ENCODE assay signal across 10 cellular contexts in the genomic region with DNA sequence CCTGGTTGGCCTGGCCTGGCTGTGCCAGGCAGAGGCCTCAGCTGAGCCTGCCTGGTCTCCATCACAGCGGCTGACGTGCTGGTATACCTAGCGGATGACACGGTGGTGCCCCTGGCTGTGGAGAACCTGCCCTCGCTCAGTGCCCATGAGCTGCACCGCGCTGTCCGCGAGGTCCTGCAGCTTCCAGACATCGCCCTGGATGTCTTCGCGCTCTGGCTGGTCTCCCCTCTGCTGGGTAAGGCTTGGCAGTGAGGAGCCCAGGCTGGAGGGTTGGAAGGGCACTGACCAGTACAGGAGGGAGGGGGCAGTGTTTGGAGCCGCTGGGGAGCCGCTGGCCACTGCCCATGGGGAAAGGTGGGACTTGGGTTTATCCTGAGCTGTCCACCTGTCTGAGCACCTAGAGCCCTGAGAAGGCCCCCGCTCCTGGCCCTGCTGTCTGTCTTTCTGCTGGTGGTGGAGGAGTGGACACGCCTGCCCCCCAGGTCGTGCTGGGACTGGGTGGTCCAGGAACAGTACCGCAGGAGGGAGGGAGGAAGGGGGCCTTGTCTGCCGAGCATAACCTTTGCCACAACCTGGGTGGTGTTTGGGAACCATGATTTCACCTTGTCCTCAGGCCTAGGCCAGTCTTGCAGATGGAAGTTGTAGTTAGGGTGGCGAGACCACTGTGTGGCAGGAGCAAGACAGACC. TPM values are rescaled to one million over a fixed set of nuclear protein-coding genes. Genes with fewer than 3 reads are reported as not detected.
DNase-seq lines count a peak whose midpoint lies in the region; ATAC-seq and TF ChIP-seq lines count a peak whose summit lies in the region.
"Had no signal": no experiment of that assay in that cellular context is flagged by ENCODE, and none has a peak within 500 bp of the region (broad histone marks: within the 10 kb centered on the region; RNA-seq: fewer than 3 reads in every experiment).

No MANE protein-coding gene starts in this region.

- no peak overlapping the region for H2BK120ac ChIP-seq in trophoblast cell (ENCODE audit: insufficient read depth, low read length, poor library complexity)

- H3K9me3 Mint-ChIP-seq in CD8-positive, alpha-beta memory T cell, result no peaks in the 10 kb centered on the region
- H3K9me3 Mint-ChIP-seq in effector memory CD8-positive, alpha-beta T cell, result no peaks in the 10 kb centered on the region

- CTCF ChIA-PET in CD8-positive, alpha-beta memory T cell (lab: Charles Lee), result interaction anchor here (1.1 to 1.5 kb wide), 2 partner anchors 108 to 118 kb away, joined by 3 read pairs; no protein-coding TSS in a partner anchor

- H3K27me3 Mint-ChIP-seq in CD8-positive, alpha-beta memory T cell, result peaks cover 0 to 2% of the 10 kb centered on the region in 2 donors
- no peaks in the 10 kb centered on the region for H3K27me3 Mint-ChIP-seq in effector memory CD8-positive, alpha-beta T cell

- no peaks in the 10 kb centered on the region for H3K27me3 ChIP-seq in CD8-positive, alpha-beta memory T cell (ENCODE audit: insufficient read depth, low read length, poor library complexity, severe bottlenecking)
- H3K27me3 ChIP-seq in OCI-LY1 (ENCODE audit: insufficient read depth, low read length) (no peaks in the 10 kb centered on the region), trophoblast cell (ENCODE audit: insufficient read depth, low read length) (no peaks in the 10 kb centered on the region)

- H2BK5ac ChIP-seq in trophoblast cell (ENCODE audit: low read depth, low read length, poor library complexity), result no peak overlapping the region

- no peak for ATAC-seq in effector memory CD8-positive, alpha-beta T cell (replicated peaks)
- ATAC-seq in HG03439 (IDR thresholded peaks at IDR 0.05; ENCODE audit: unreplicated experiment), result no peak

- no peak overlapping the region for H3K4me3 ChIP-seq in CD8-positive, alpha-beta memory T cell (ENCODE audit: low read length)
- H3K4me3 ChIP-seq in OCI-LY1 (ENCODE audit: low read depth, low read length, poor library complexity, severe bottlenecking) (peak overlapping the region; percentile 24), trophoblast cell (ENCODE audit: low read depth, low read length) (no peak overlapping the region)

- H3K79me1 ChIP-seq in trophoblast cell (ENCODE audit: low read length), result peaks cover 22% of the 10 kb centered on the region

- H3K36me3 Mint-ChIP-seq in CD8-positive, alpha-beta memory T cell, result peaks cover 0 to 56% (median 0%) of the 10 kb centered on the region in 3 donors
- H3K36me3 Mint-ChIP-seq in effector memory CD8-positive, alpha-beta T cell (ENCODE audit: insufficient read depth), result peaks cover 19% of the 10 kb centered on the region

- no peak overlapping the region for H3K27ac ChIP-seq in CD8-positive, alpha-beta memory T cell (ENCODE audit: low read depth, low read length)
- no peak overlapping the region for H3K27ac ChIP-seq in OCI-LY1 (ENCODE audit: low read depth, low read length, poor library complexity, severe bottlenecking)
- no peak overlapping the region for H3K27ac ChIP-seq in trophoblast cell (ENCODE audit: low read depth, low read length)

- H3K4ac ChIP-seq in trophoblast cell (ENCODE audit: low read depth, low read length), result no peak overlapping the region

- H4K12ac ChIP-seq in trophoblast cell (ENCODE audit: low read depth, low read length), result no peak overlapping the region

- no peaks in the 10 kb centered on the region for H4K20me1 ChIP-seq in OCI-LY1 (ENCODE audit: insufficient read depth, low read length)

- H3K27ac Mint-ChIP-seq in CD8-positive, alpha-beta memory T cell, result peak overlapping the region; percentile 46 to 93 (median 57)
- H3K27ac Mint-ChIP-seq in effector memory CD8-positive, alpha-beta T cell, result peak overlapping the region; percentile 76 to 88

- no peaks in the 10 kb centered on the region for H3K9me2 ChIP-seq in OCI-LY1 (ENCODE audit: low read depth, low read length)

- H3K36me3 ChIP-seq in CD8-positive, alpha-beta memory T cell (ENCODE audit: insufficient read depth, low read length), result peaks cover 4% of the 10 kb centered on the region
- H3K36me3 ChIP-seq in OCI-LY1 (ENCODE audit: insufficient read depth, low read length), result peaks cover 46% of the 10 kb centered on the region
- peaks cover 33 to 34% of the 10 kb centered on the region in 2 experiments for H3K36me3 ChIP-seq in trophoblast cell (ENCODE audit: control insufficient read depth in 1 of 2, insufficient read depth in 2 of 2, low read length in 2 of 2)

- H3K4me1 ChIP-seq in CD8-positive, alpha-beta memory T cell (ENCODE audit: insufficient read depth, low read length), result peaks cover 60% of the 10 kb centered on the region
- H3K4me1 ChIP-seq in OCI-LY1 (ENCODE audit: insufficient read depth, low read length, severe bottlenecking) (peaks cover 51% of the 10 kb centered on the region), trophoblast cell (ENCODE audit: control insufficient read depth in 1 of 2, insufficient read depth in 2 of 2, low read length in 2 of 2) (peaks cover 42 to 50% of the 10 kb centered on the region in 2 experiments)

- H2AK5ac ChIP-seq in trophoblast cell (ENCODE audit: low read length), result no peak overlapping the region

- H3F3A ChIP-seq in OCI-LY1 (ENCODE audit: insufficient read depth, low read length), result no peaks in the 10 kb centered on the region

- H4K8ac ChIP-seq in trophoblast cell (ENCODE audit: low read depth, low read length), result no peak overlapping the region

- H4K91ac ChIP-seq in trophoblast cell (ENCODE audit: low read depth, low read length), result no peak overlapping the region

- H3K79me2 ChIP-seq in OCI-LY1 (ENCODE audit: insufficient read depth, low read length) (no peaks in the 10 kb centered on the region), trophoblast cell (ENCODE audit: control insufficient read depth, insufficient read depth, low read length, poor library complexity) (peaks cover 8% of the 10 kb centered on the region)

- no peak for DNase-seq in CD8-positive, alpha-beta memory T cell
- no peak for DNase-seq in effector memory CD8-positive, alpha-beta T cell
- DNase-seq in trophoblast cell, result no peak
- DNase-seq in HuH-7.5 (ENCODE audit: low spot score), result no peak
- no peak for DNase-seq in stimulated activated CD4-positive, alpha-beta T cell treated with anti-CD3 and anti-CD28 coated beads, Interleukin-2, amount 100 ng/mL, for 24 hours
- DNase-seq in stimulated activated CD4-positive, alpha-beta T cell treated with anti-CD3 and anti-CD28 coated beads, Interleukin-4, amount 100 ng/mL, for 24 hours, result no peak
- DNase-seq: NCI-H1417, SIG-M5 had no signal

- H3K18ac ChIP-seq in trophoblast cell (ENCODE audit: low read length), result peak overlapping the region; percentile 15

- H3K9ac ChIP-seq in OCI-LY1 (ENCODE audit: low read length), result no peak overlapping the region; the same call in 1 of the 2 replicates
- no peak overlapping the region for H3K9ac ChIP-seq in trophoblast cell (ENCODE audit: low read length)

- H3K4me2 ChIP-seq in OCI-LY1 (ENCODE audit: low read length) (peak overlapping the region; percentile 91), trophoblast cell (ENCODE audit: low read length) (no peak overlapping the region)

- H2AFZ ChIP-seq in OCI-LY1 (ENCODE audit: low read length) (no peak overlapping the region), trophoblast cell (ENCODE audit: insufficient read depth, low read length, poor library complexity) (no peak overlapping the region)

- peaks cover 48 to 72% (median 48%) of the 10 kb centered on the region in 3 donors for H3K4me1 Mint-ChIP-seq in CD8-positive, alpha-beta memory T cell
- H3K4me1 Mint-ChIP-seq in effector memory CD8-positive, alpha-beta T cell (ENCODE audit: low read depth in 2 of 2), result peaks cover 49 to 59% of the 10 kb centered on the region in 2 donors

- no peak overlapping the region for H3K14ac ChIP-seq in trophoblast cell (ENCODE audit: low read length)

- POLR2A ChIA-PET in CD8-positive, alpha-beta memory T cell (lab: Charles Lee), result interaction anchor here (0.6 to 1.0 kb wide), 3 partner anchors 11 to 120 kb away, joined by 3 to 4 read pairs (median 3); no protein-coding TSS in a partner anchor

- no peak overlapping the region for H3K23ac ChIP-seq in trophoblast cell (ENCODE audit: low read length)

- peak overlapping the region in 6 of 7 donors; percentile 24 to 90 (median 60) for H3K4me3 Mint-ChIP-seq in CD8-positive, alpha-beta memory T cell
- peak overlapping the region; percentile 93 to 96 for H3K4me3 Mint-ChIP-seq in effector memory CD8-positive, alpha-beta T cell

- H3K9me3 ChIP-seq in CD8-positive, alpha-beta memory T cell (ENCODE audit: low read length), result no peaks in the 10 kb centered on the region
- no peaks in the 10 kb centered on the region for H3K9me3 ChIP-seq in OCI-LY1 (ENCODE audit: low read length)
- no peaks in the 10 kb centered on the region for H3K9me3 ChIP-seq in trophoblast cell (ENCODE audit: insufficient read depth, low read depth, low read length)

- TF ChIP-seq CTCF in OCI-LY1 (IDR thresholded peaks at IDR 0.05; ENCODE audit: low read length), result no peak

- H2BK12ac ChIP-seq in trophoblast cell (ENCODE audit: low read length), result no peak overlapping the region

- no CpG with 5 or more reads among the region's 20 CpGs for WGBS in trophoblast cell (ENCODE audit: extremely low coverage, insufficient coverage, insufficient read length)

RNA-seq across cellular contexts. Expression of gene FRMD8, which starts 3.0 kb away (rescaled TPM):
- total RNA-seq in CD8-positive, alpha-beta memory T cell, result 10 to 100 TPM; 44.9 to 49.8 TPM
- polyA plus RNA-seq in CD8-positive, alpha-beta memory T cell, result 60.6 TPM
- polyA plus RNA-seq in trophoblast cell (2013), result 21.2 and 22.9 TPM in 2 replicates

RNA-seq across cellular contexts. Expression of gene SLC25A45, which starts 7.0 kb away (rescaled TPM):
- 10 to 100 TPM; 13.3 to 13.8 TPM for total RNA-seq in CD8-positive, alpha-beta memory T cell
- 14.6 TPM for polyA plus RNA-seq in CD8-positive, alpha-beta memory T cell
- polyA plus RNA-seq in trophoblast cell (2013), result 0.93 and 1.1 TPM in 2 replicates

RNA-seq across cellular contexts. Expression of gene NEAT1, which starts 33.2 kb away (rescaled TPM):
- 100 to 1,000 TPM; 196 to 204 TPM for total RNA-seq in CD8-positive, alpha-beta memory T cell
- polyA plus RNA-seq in CD8-positive, alpha-beta memory T cell, result 2.7 TPM
- 11.1 and 12.7 TPM in 2 replicates for polyA plus RNA-seq in trophoblast cell (2013)

RNA-seq across cellular contexts. Expression of gene TIGD3, which starts 34.9 kb away (rescaled TPM):
- total RNA-seq in CD8-positive, alpha-beta memory T cell, result 1 to 10 TPM in 1 of 2 experiments, under 1 TPM in 1; 0.91 to 1.2 TPM
- 0.59 TPM for polyA plus RNA-seq in CD8-positive, alpha-beta memory T cell
- 2.1 and 2.3 TPM in 2 replicates for polyA plus RNA-seq in trophoblast cell (2013)

RNA-seq across cellular contexts. Expression of gene DPF2, which starts 55.8 kb away (rescaled TPM):
- total RNA-seq in CD8-positive, alpha-beta memory T cell, result 10 to 100 TPM; 65.8 to 71.9 TPM
- polyA plus RNA-seq in CD8-positive, alpha-beta memory T cell, result 61.5 TPM
- 64.3 and 69.7 TPM in 2 replicates for polyA plus RNA-seq in trophoblast cell (2013)
